ENCODE assay signal across 9 cellular contexts in the genomic region with DNA sequence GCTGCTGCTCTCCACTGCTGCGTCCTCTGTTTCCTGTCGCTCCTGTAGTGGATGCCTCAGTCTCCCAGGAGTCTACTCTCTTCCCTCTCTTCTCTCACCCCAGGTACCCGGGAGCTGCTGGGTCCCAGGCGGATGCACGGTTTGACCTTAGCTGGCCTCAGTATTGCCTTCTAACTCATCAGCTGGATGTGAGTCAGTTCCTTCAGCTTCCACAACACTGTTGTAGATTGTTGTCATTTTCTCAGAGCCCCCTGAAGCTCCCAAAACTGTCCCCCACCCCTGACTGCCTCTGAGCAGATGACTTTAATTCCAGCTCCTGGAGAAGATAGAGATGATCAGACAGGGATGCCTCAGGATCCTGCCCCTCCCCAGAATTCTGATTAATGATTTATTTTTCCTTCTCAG. TPM values are rescaled to one million over a fixed set of nuclear protein-coding genes. Genes with fewer than 3 reads are reported as not detected.
DNase-seq lines count a peak whose midpoint lies in the region; ATAC-seq and TF ChIP-seq lines count a peak whose summit lies in the region.
"Had no signal": no experiment of that assay in that cellular context is flagged by ENCODE, and none has a peak within 500 bp of the region (broad histone marks: within the 10 kb centered on the region; RNA-seq: fewer than 3 reads in every experiment).

No MANE protein-coding gene starts in this region.

- ATAC-seq in GM18907 (IDR thresholded peaks at IDR 0.05; ENCODE audit: unreplicated experiment) = peak; percentile 5
- no peak for ATAC-seq in HG03139 (IDR thresholded peaks at IDR 0.05; ENCODE audit: unreplicated experiment)
- no peak for ATAC-seq in activated CD4-positive, CD25-positive, alpha-beta regulatory T cell treated with anti-CD3 and anti-CD28 coated beads, Interleukin-2, amount 50 U/mL, for 24 hours

- no peak for TF ChIP-seq CTCF in dorsolateral prefrontal cortex (IDR thresholded peaks at IDR 0.05 in 54 of 56, conservative IDR thresholded peaks at IDR 0.05 in 2 of 56; ENCODE audit: low read depth in 1 of 56, partially characterized antibody in 56 of 56)

- H3K4me3 ChIP-seq in dorsolateral prefrontal cortex = no peak overlapping the region

- intact Hi-C loops in dorsolateral prefrontal cortex (cut with DNase I) = no loop called here

- DNase-seq in 8988T (peak; percentile 43), SW480 (ENCODE audit: low spot score) (peak; percentile 22), epithelial cell of prostate (ENCODE audit: low read depth, low spot score) (no peak), dorsolateral prefrontal cortex (no peak)
- DNase-seq in stimulated activated CD4-positive, alpha-beta T cell treated with anti-CD3 and anti-CD28 coated beads, Interleukin-4, amount 100 ng/mL, for 4 hours = no peak
- DNase-seq: NCI-H187 treated with DMSO at 0.1 percent for 48 hours had no signal

- peaks cover 0 to 11% (median under 1%) of the 10 kb centered on the region in 45 donors for H3K27me3 ChIP-seq in dorsolateral prefrontal cortex

- H3K27ac ChIP-seq in epithelial cell of prostate (peak overlapping the region; percentile 51), dorsolateral prefrontal cortex (no peak overlapping the region)

RNA-seq across cellular contexts. Expression of a gene that starts 7.2 kb away (rescaled TPM):
- 10 to 100 TPM; 11.6 to 38.1 (median 23.9) TPM for total RNA-seq in dorsolateral prefrontal cortex

Comparison
In these comparisons a context has a peak if more than half of its experiments do, and no peak if none do; other contexts are left out.
1. DNase-seq: peak in 8988T (single experiment) and SW480 (single experiment); none in epithelial cell of prostate (single experiment), stimulated activated CD4-positive, alpha-beta T cell treated with anti-CD3 and anti-CD28 coated beads, Interleukin-4, amount 100 ng/mL, for 4 hours (0 of 2) and dorsolateral prefrontal cortex (0 of 10).